In the genomic region with DNA sequence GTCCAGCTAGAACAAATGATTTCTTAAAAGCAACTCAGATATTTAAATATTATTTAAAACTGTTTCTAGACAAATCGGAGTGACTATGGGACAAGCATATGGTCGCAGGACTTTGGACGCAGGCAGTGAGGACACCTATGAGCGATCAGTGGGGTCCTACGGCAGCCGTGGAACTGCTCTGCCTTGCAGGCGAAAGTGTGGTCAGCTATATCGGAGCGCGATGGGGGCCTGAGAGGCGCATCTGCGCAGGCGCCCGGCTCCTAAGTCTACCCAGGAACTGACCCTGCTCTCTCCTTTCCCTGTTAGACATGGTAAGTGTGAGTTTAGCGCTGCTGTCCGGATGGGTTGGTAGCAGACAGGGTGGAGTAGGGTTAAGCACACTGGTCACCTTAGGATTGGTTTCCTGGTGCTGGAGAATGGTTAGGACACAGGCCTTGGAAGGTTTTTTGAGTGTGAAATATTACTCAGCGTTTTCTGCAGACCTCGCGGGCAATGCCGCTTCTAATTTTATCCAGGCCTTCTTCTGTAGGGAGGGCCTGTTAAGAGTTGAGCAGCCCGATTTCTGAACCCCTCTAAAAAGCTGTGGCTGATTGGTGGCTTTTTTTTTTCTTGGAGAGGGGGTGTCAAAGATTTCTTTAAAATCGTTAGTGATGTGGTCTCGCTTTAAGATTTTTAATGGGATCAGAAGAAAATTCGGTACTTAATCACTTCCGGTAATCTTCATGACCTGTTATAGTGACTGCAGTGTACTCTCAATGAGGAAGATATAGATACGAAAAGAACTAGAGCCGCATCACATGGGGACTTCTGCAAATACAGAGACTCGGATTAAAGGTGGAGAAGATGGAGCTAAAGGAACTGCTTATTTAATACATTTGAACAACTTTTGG, we compare ENCODE assay signal across 8 cellular contexts. TPM values are rescaled to one million over a fixed set of nuclear protein-coding genes. Genes with fewer than 3 reads are reported as not detected.
DNase-seq lines count a peak whose midpoint lies in the region; ATAC-seq and TF ChIP-seq lines count a peak whose summit lies in the region.

A gene (plus strand): TSS at position 293 of the 890 bp plus-strand sequence. CDS start 16 bp downstream, at position 309.

- no peaks in the 10 kb centered on the region for H3K9me3 ChIP-seq in ovary
- H3K9me3 ChIP-seq in thyroid gland, result no peaks in the 10 kb centered on the region

- peak within 1 kb of the TSS; percentile 78 for H3K4me3 ChIP-seq in GM12864 (ENCODE audit: low read depth, low read length)
- peak within 1 kb of the TSS; percentile 56 for H3K4me3 ChIP-seq in ovary
- peak within 1 kb of the TSS; percentile 46 to 77 (median 57) for H3K4me3 ChIP-seq in thyroid gland (replicated peaks in 1 of 3)

- DNase-seq in GM12864 (ENCODE audit: low read depth) (peak; percentile 93), NCI-H1417 (lab: John Stamatoyannopoulos, UW) (peak; percentile 92 to 97 (median 96)), SW 1271 (lab: John Stamatoyannopoulos, UW) (peak; percentile 72 to 94), Right ventricle myocardium inferior (ENCODE audit: missing footprints) (peak; percentile 97), ovary (peak; percentile 93 to 96 (median 94)), thyroid gland (peak; percentile 94)
- peak; percentile 86 for DNase-seq in activated naive CD8-positive, alpha-beta T cell treated with anti-CD3 and anti-CD28 coated beads, Interleukin-2, amount 50 U/mL, for 16 hours (ENCODE audit: low read depth, low spot score)

- H3K27ac ChIP-seq in ovary (peak within 1 kb of the TSS in 1 of 2 donors; percentile 70), thyroid gland (peak within 1 kb of the TSS; percentile 46 to 73 (median 53))

- TF ChIP-seq CTCF in GM12864 (IDR thresholded peaks at IDR 0.05; ENCODE audit: low read depth, low read length, missing control alignments), result no peak
- no peak for TF ChIP-seq CTCF in ovary (IDR thresholded peaks at IDR 0.05)
- TF ChIP-seq CTCF in thyroid gland (IDR thresholded peaks at IDR 0.05), result no peak

- H3K4me1 ChIP-seq in ovary (ENCODE audit: insufficient read depth) (peaks cover 5% of the 10 kb centered on the region), thyroid gland (peaks cover 30 to 41% of the 10 kb centered on the region in 2 donors)

- no peak for TF ChIP-seq EP300 in ovary (IDR thresholded peaks at IDR 0.05)

- ATAC-seq in HG02759 (IDR thresholded peaks at IDR 0.05; ENCODE audit: unreplicated experiment) (peak; percentile 74), Right ventricle myocardium inferior (peak; percentile 100)

- H3K36me3 ChIP-seq in ovary (no peaks in the 10 kb centered on the region), thyroid gland (no peaks in the 10 kb centered on the region)

- TF ChIP-seq POLR2A in ovary (IDR thresholded peaks at IDR 0.05), result peak; percentile 39
- TF ChIP-seq POLR2A in thyroid gland (IDR thresholded peaks at IDR 0.05), result peak in 1 of 2 donors; percentile 87

- H3K27me3 ChIP-seq in ovary (no peaks in the 10 kb centered on the region), thyroid gland (no peaks in the 10 kb centered on the region)

- intact Hi-C loops in Right ventricle myocardium inferior (cut with DNase I) (loop anchor here (1.0 kb wide), 1 partner anchor 62 kb away; a partner anchor contains a TSS), ovary (cut with DNase I) (loop anchor here in 1 of 4 donors (10.0 kb wide), 1 partner anchor 61 kb away; a partner anchor contains a TSS), thyroid gland (cut with DNase I) (loop anchor here (10.0 kb wide), 1 partner anchor 61 kb away; a partner anchor contains a TSS)

- 0% methylated on average over 28 of the region's 28 CpGs for WGBS in ovary, 3 donors
- 1% methylated on average over 20 to 28 of the region's 28 CpGs for WGBS in thyroid gland, 2 donors

RNA-seq across cellular contexts. Expression of the gene that starts here (rescaled TPM):
- total RNA-seq in Right ventricle myocardium inferior, result 55.6 TPM
- total RNA-seq in ovary, result 10 to 100 TPM; 44.0 to 77.8 (median 57.3) TPM
- 10 to 100 TPM; 41.6 to 45.4 TPM for polyA plus RNA-seq in ovary
- total RNA-seq in thyroid gland, result 10 to 100 TPM; 55.6 to 80.1 (median 68.2) TPM
